ENCODE assay signal across 9 cellular contexts in the genomic region with DNA sequence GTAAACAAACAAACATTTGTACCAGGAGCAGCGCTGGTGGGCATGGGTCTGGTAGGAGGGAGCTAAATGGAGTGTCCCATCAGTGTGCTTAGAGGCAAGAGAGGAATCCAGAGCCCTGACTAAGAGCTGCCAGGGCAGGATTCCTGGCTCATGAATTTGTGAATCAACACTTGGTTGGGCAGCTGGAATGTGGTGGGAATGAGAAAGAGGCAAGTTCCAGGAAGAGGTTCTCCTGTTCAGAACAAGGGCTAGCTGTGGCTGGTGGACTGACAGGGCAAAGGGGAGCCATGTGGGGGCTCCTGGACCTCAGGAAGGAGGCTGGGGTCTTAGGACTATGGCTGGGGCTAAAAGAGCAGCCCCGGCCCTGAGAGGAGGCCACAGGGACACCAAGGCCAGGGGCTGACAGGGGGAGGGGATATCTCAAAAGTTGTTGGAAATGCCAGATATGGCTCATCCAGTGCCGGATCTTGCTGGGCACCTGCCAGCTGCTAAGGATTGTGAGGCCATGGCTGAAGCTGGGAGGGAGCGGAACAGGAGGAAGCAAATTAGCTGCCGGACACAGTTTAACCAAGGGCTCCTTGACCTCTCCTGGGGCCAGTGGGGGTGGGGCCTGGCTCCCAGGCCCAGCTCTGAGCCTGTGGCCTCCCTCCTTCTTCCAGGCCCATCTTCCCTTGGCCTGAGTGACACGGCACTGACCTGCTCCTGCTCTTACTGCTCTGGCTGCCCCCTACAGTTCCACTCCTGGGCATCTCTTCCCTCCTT. TPM values are rescaled to one million over a fixed set of nuclear protein-coding genes. Genes with fewer than 3 reads are reported as not detected.
A peak's percentile ranks its signal among the peaks of the same experiment; 100 is the strongest.
DNase-seq lines count a peak whose midpoint lies in the region; ATAC-seq, FAIRE-seq and TF ChIP-seq lines count a peak whose summit lies in the region.
"Had no signal": no experiment of that assay in that cellular context is flagged by ENCODE, and none has a peak within 500 bp of the region (broad histone marks: within the 10 kb centered on the region; RNA-seq: fewer than 3 reads in every experiment).

No MANE protein-coding gene starts in this region.

- no peak overlapping the region for H3K4me3 ChIP-seq in kidney (ENCODE audit: low read length in 2 of 2)

- no peak for FAIRE-seq in kidney (lab: Jason Lieb, UNC)
- FAIRE-seq: endometrium had no signal

- peaks cover 0 to 3% (median 0%) of the 10 kb centered on the region in 5 experiments for H3K9me3 Mint-ChIP-seq in brain
- H3K9me3 Mint-ChIP-seq in stimulated activated memory B cell treated with anti-CD40 and anti-IgM and Interleukin-4, amounts not matched to agents 10 μg/mL and 1 μg/mL and 100 μg/mL, for 72 hours = no peaks in the 10 kb centered on the region

- H3K27ac Mint-ChIP-seq in brain = peak overlapping the region; percentile 7 to 98 (median 89)
- peak overlapping the region; percentile 17 for H3K27ac Mint-ChIP-seq in stimulated activated memory B cell treated with anti-CD40 and anti-IgM and Interleukin-4, amounts not matched to agents 10 μg/mL and 1 μg/mL and 100 μg/mL, for 72 hours

- peaks cover 16 to 31% of the 10 kb centered on the region in 2 donors for H3K4me1 ChIP-seq in kidney (ENCODE audit: control insufficient read depth in 1 of 2, insufficient read depth in 1 of 2, low read depth in 1 of 2, low read length in 2 of 2)

- DNase-seq in HS-27A (ENCODE audit: low read depth) (peak; percentile 96), kidney (peak; percentile 95), COR-L47 (lab: John Stamatoyannopoulos, UW) (no peak), NCI-H524 (lab: John Stamatoyannopoulos, UW) (no peak)

- peaks cover 9% of the 10 kb centered on the region for H3K27me3 Mint-ChIP-seq in brain
- H3K27me3 Mint-ChIP-seq in stimulated activated memory B cell treated with anti-CD40 and anti-IgM and Interleukin-4, amounts not matched to agents 10 μg/mL and 1 μg/mL and 100 μg/mL, for 72 hours = peaks cover 4% of the 10 kb centered on the region

- peak overlapping the region in 1 of 2 donors; percentile 55 for H3K9ac ChIP-seq in kidney (ENCODE audit: low read length in 2 of 2)

- no peaks in the 10 kb centered on the region for H3K36me3 Mint-ChIP-seq in brain
- no peaks in the 10 kb centered on the region for H3K36me3 Mint-ChIP-seq in stimulated activated memory B cell treated with anti-CD40 and anti-IgM and Interleukin-4, amounts not matched to agents 10 μg/mL and 1 μg/mL and 100 μg/mL, for 72 hours

- H3K27ac ChIP-seq in kidney (ENCODE audit: low read depth in 2 of 2, low read length in 2 of 2) = peak overlapping the region; percentile 78 to 92

- H3K36me3 ChIP-seq in kidney (ENCODE audit: control insufficient read depth in 1 of 2, insufficient read depth in 2 of 2, low read length in 2 of 2) = no peaks in the 10 kb centered on the region

- intact Hi-C loops in kidney (cut with DNase I) = no loop called here

- H3K4me1 Mint-ChIP-seq in brain = peaks cover 12% of the 10 kb centered on the region
- no peaks in the 10 kb centered on the region for H3K4me1 Mint-ChIP-seq in stimulated activated memory B cell treated with anti-CD40 and anti-IgM and Interleukin-4, amounts not matched to agents 10 μg/mL and 1 μg/mL and 100 μg/mL, for 72 hours

- no peaks in the 10 kb centered on the region for H3K9me3 ChIP-seq in kidney (ENCODE audit: control insufficient read depth in 1 of 2, low read length in 2 of 2)

- ATAC-seq in stimulated activated memory B cell treated with anti-CD40 and anti-IgM and Interleukin-4, amounts not matched to agents 10 μg/mL and 1 μg/mL and 100 μg/mL, for 72 hours = peak; percentile 8
- no peak for ATAC-seq in HG03175 (IDR thresholded peaks at IDR 0.05; ENCODE audit: unreplicated experiment)
- ATAC-seq in HG03342 (IDR thresholded peaks at IDR 0.05; ENCODE audit: unreplicated experiment) = no peak

- TF ChIP-seq CTCF in brain (conservative IDR thresholded peaks at IDR 0.05) (no peak), kidney (IDR thresholded peaks at IDR 0.05; ENCODE audit: borderline replicate concordance, extremely low read depth, insufficient read depth) (no peak)

- H3K4me3 Mint-ChIP-seq in brain = no peak overlapping the region
- no peak overlapping the region for H3K4me3 Mint-ChIP-seq in stimulated activated memory B cell treated with anti-CD40 and anti-IgM and Interleukin-4, amounts not matched to agents 10 μg/mL and 1 μg/mL and 100 μg/mL, for 72 hours

RNA-seq across cellular contexts. Expression of gene P2RY6, which starts 14.6 kb away (rescaled TPM):
- polyA plus RNA-seq in brain (ENCODE audit: insufficient read depth, low read depth, low replicate concordance) = 0.49 TPM
- total RNA-seq in kidney = 17.9 TPM
- 6.7 TPM for polyA plus RNA-seq in kidney (ENCODE audit: insufficient read depth, low read depth, low replicate concordance)

RNA-seq across cellular contexts. Expression of gene P2RY2, which starts 39.4 kb away (rescaled TPM):
- polyA plus RNA-seq in brain (ENCODE audit: insufficient read depth, low read depth, low replicate concordance) = 0.25 TPM
- total RNA-seq in kidney = 9.7 TPM
- 1.3 TPM for polyA plus RNA-seq in kidney (ENCODE audit: insufficient read depth, low read depth, low replicate concordance)

RNA-seq across cellular contexts. Expression of gene ARHGEF17, which starts 50.6 kb away (rescaled TPM):
- polyA plus RNA-seq in brain (ENCODE audit: insufficient read depth, low read depth, low replicate concordance) (21.9 TPM), kidney (ENCODE audit: insufficient read depth, low read depth, low replicate concordance) (36.6 TPM)
- total RNA-seq in kidney = 68.2 TPM

Comparison
In these comparisons a context has a peak if more than half of its experiments do, and no peak if none do; other contexts are left out.
1. DNase-seq: peak in HS-27A (single experiment) and kidney (single experiment); none in COR-L47 (single experiment) and NCI-H524 (0 of 2).